In the genomic region with DNA sequence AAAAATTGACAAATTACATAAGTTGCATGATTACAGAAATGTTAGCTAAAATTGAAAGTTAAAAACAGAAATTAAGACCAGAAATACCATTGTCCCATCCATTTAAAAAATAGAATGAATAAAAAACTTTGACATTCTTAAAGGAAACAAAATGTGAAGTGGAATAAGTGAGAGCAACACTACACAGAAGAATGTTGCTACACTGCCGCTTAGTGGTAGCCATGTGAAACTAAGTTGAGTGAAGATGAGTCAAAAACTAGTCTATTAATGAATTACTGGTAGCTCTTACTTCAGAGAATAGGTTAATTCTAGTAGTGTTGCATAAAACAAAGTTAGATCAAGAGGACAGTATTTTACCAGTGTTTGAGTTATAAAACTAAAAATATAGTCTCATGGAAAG, we compare ENCODE assay signal across 9 cellular contexts.
DNase-seq lines count a peak whose midpoint lies in the region; FAIRE-seq and TF ChIP-seq lines count a peak whose summit lies in the region.
"Had no signal": no experiment of that assay in that cellular context is flagged by ENCODE, and none has a peak within 500 bp of the region (broad histone marks: within the 10 kb centered on the region; RNA-seq: fewer than 3 reads in every experiment).

No MANE protein-coding gene starts in this region.

- no peak overlapping the region for H3K9ac ChIP-seq in endothelial cell of umbilical vein (replicated peaks; ENCODE audit: extremely low read depth, insufficient read depth, low read length)

- BruUV-seq in endothelial cell of umbilical vein (replicated peaks; lab: Mats Ljungman, UMichigan): no TSS peak

- H3K4me3 ChIP-seq in endothelial cell of umbilical vein (replicated peaks in 1 of 3; ENCODE audit: insufficient read depth in 1 of 3, low read depth in 1 of 3, low read length in 3 of 3): no peak overlapping the region

- no peaks in the 10 kb centered on the region for H3K4me1 Mint-ChIP-seq in HFFc6 (ENCODE audit: low read depth)
- H3K4me1 Mint-ChIP-seq: activated naive CD8-positive, alpha-beta T cell treated with anti-CD3 and anti-CD28 coated beads, Interleukin-2, amount 10 ng/mL, durations not matched to agents 7 days and 5 days had no signal

- peak; percentile 44 for FAIRE-seq in endothelial cell of umbilical vein (lab: Jason Lieb, UNC)

- H3K27ac Mint-ChIP-seq in HFFc6: no peak overlapping the region
- H3K27ac Mint-ChIP-seq: activated naive CD8-positive, alpha-beta T cell treated with anti-CD3 and anti-CD28 coated beads, Interleukin-2, amount 10 ng/mL, durations not matched to agents 7 days and 5 days had no signal

- POLR2A ChIA-PET in endothelial cell of umbilical vein (lab: Charles Lee): no interaction called here

- intact Hi-C loops in endothelial cell of umbilical vein (cut with micrococcal nuclease): loop anchor here (2.0 to 5.0 kb wide), 3 partner anchors 812 to 1319 kb away; no protein-coding TSS in a partner anchor

- H3K4me2 ChIP-seq in endothelial cell of umbilical vein (ENCODE audit: insufficient read depth, low read length): no peak overlapping the region

- H3K36me3 ChIP-seq in endothelial cell of umbilical vein (ENCODE audit: control insufficient read depth in 2 of 2, extremely low read depth in 1 of 2, insufficient read depth in 2 of 2, low read length in 2 of 2): no peaks in the 10 kb centered on the region

- TF ChIP-seq POLR2A in endothelial cell of umbilical vein (IDR thresholded peaks at IDR 0.05; ENCODE audit: low read depth, low read length): no peak

- no peaks in the 10 kb centered on the region for H3K27me3 ChIP-seq in endothelial cell of umbilical vein (ENCODE audit: control insufficient read depth in 2 of 2, insufficient read depth in 2 of 2, low read length in 2 of 2)

- H4K20me1 ChIP-seq in endothelial cell of umbilical vein (replicated peaks; ENCODE audit: control insufficient read depth, extremely low read depth, insufficient read depth, low read length): no peaks in the 10 kb centered on the region

- dilution Hi-C loops in endothelial cell of umbilical vein (cut with MboI; ENCODE audit: extremely low pct_ligation_motif_present, low sequenced_read_pairs): no loop called here

- no peaks in the 10 kb centered on the region for H3K36me3 Mint-ChIP-seq in HFFc6 (ENCODE audit: low read depth)
- H3K36me3 Mint-ChIP-seq: activated naive CD8-positive, alpha-beta T cell treated with anti-CD3 and anti-CD28 coated beads, Interleukin-2, amount 10 ng/mL, durations not matched to agents 7 days and 5 days had no signal

- TF ChIP-seq CTCF in HFFc6 (IDR thresholded peaks at IDR 0.05) (peak; percentile 59; the same call in 1 of the 2 replicates), endothelial cell of umbilical vein (IDR thresholded peaks at IDR 0.05; ENCODE audit: extremely low read depth in 1 of 2, insufficient read depth in 1 of 2, low read depth in 1 of 2, low read length in 2 of 2) (peak; percentile 27 to 43)

- DNase-seq in SKM-1 treated with dmso at 0.1 percent for 144 hours (lab: John Stamatoyannopoulos, UW; ENCODE audit: unreplicated experiment): peak; percentile 14
- DNase-seq in SKM-1 (lab: John Stamatoyannopoulos, UW; ENCODE audit: unreplicated experiment): no peak
- DNase-seq in HFFc6: no peak
- peak; percentile 1 for DNase-seq in NCI-H526 treated with DMSO at 0.1 percent for 48 hours (lab: John Stamatoyannopoulos, UW)
- peak; percentile 3 for DNase-seq in endothelial cell of umbilical vein (ENCODE audit: low read depth, low spot score)
- DNase-seq in renal cortical epithelial cell (ENCODE audit: low read depth): peak; percentile 17
- DNase-seq in T-helper 1 cell: no peak
- DNase-seq in islet precursor cell: no peak
- DNase-seq: activated naive CD8-positive, alpha-beta T cell treated with anti-CD3 and anti-CD28 coated beads, Interleukin-2, amount 10 ng/mL, durations not matched to agents 7 days and 5 days had no signal

- CTCF ChIA-PET in endothelial cell of umbilical vein (lab: Charles Lee): interaction anchor here (0.6 to 2.0 kb wide), 7 partner anchors 23 to 1833 kb away, joined by 3 to 19 read pairs (median 3); no protein-coding TSS in a partner anchor

- no peaks in the 10 kb centered on the region for H3K4me1 ChIP-seq in endothelial cell of umbilical vein (ENCODE audit: control insufficient read depth, extremely low read depth, insufficient read depth, low read length)

- no peaks in the 10 kb centered on the region for H3K9me1 ChIP-seq in endothelial cell of umbilical vein (replicated peaks; ENCODE audit: control insufficient read depth, extremely low read depth, insufficient read depth, low read length)

- H2AFZ ChIP-seq in endothelial cell of umbilical vein (ENCODE audit: low read depth, low read length): no peak overlapping the region

- H3K27me3 Mint-ChIP-seq in HFFc6 (ENCODE audit: insufficient read depth): no peaks in the 10 kb centered on the region
- H3K27me3 Mint-ChIP-seq: activated naive CD8-positive, alpha-beta T cell treated with anti-CD3 and anti-CD28 coated beads, Interleukin-2, amount 10 ng/mL, durations not matched to agents 7 days and 5 days had no signal

- H3K4me3 Mint-ChIP-seq in HFFc6: no peak overlapping the region
- H3K4me3 Mint-ChIP-seq: activated naive CD8-positive, alpha-beta T cell treated with anti-CD3 and anti-CD28 coated beads, Interleukin-2, amount 10 ng/mL, durations not matched to agents 7 days and 5 days had no signal

- no peaks in the 10 kb centered on the region for H3K9me3 ChIP-seq in endothelial cell of umbilical vein (replicated peaks; ENCODE audit: control insufficient read depth, insufficient read depth, low read length)

- H3K9me3 Mint-ChIP-seq in HFFc6: 0 out of 2 replicates have a peak, but pooled peaks cover 4% of the 10 kb centered on the region
- H3K9me3 Mint-ChIP-seq: activated naive CD8-positive, alpha-beta T cell treated with anti-CD3 and anti-CD28 coated beads, Interleukin-2, amount 10 ng/mL, durations not matched to agents 7 days and 5 days had no signal

- no peaks in the 10 kb centered on the region for H3K79me2 ChIP-seq in endothelial cell of umbilical vein (ENCODE audit: control insufficient read depth, insufficient read depth, low read length)

- no peak overlapping the region for H3K27ac ChIP-seq in endothelial cell of umbilical vein (ENCODE audit: insufficient read depth, low read depth, low read length)

TF ChIP-seq in endothelial cell of umbilical vein, 7 proteins besides CTCF, POLR2A, EP300 and RAD21:
- no peak for TF ChIP-seq MYC (IDR thresholded peaks at IDR 0.05; ENCODE audit: low read depth, low read length)
- TF ChIP-seq FOS (IDR thresholded peaks at IDR 0.05; ENCODE audit: borderline replicate concordance, insufficient read depth, low read length): no peak
- TF ChIP-seq GATA2 (IDR thresholded peaks at IDR 0.05; ENCODE audit: insufficient read depth, insufficient read length, low read depth, low read length): no peak

Comparison
In these comparisons a context has a peak if more than half of its experiments do, and no peak if none do; other contexts are left out.
1. DNase-seq: peak in SKM-1 treated with dmso at 0.1 percent for 144 hours (single experiment), NCI-H526 treated with DMSO at 0.1 percent for 48 hours (single experiment), endothelial cell of umbilical vein (single experiment) and renal cortical epithelial cell (single experiment); none in SKM-1 (single experiment), HFFc6 (single experiment), T-helper 1 cell (0 of 5) and islet precursor cell (single experiment).